ENCODE assay signal across 1 cellular context in genomic region chr6:149450679-149451360, GRCh38.
TF ChIP-seq lines count a peak whose summit lies in the region.

No MANE protein-coding gene starts in this region.

TF ChIP-seq in GM23338, 12 proteins besides CTCF, POLR2A, EP300 and RAD21 (continued from another document):
- TF ChIP-seq REST (IDR thresholded peaks at IDR 0.05; ENCODE audit: unreplicated experiment) (no peak), STAT1 (IDR thresholded peaks at IDR 0.05; ENCODE audit: unreplicated experiment) (no peak), NANOG (IDR thresholded peaks at IDR 0.05; ENCODE audit: borderline replicate concordance) (no peak), EZH2phosphoT487 (IDR thresholded peaks at IDR 0.05; ENCODE audit: unreplicated experiment) (no peak), EZH2 (IDR thresholded peaks at IDR 0.05; ENCODE audit: low read depth, unreplicated experiment) (no peak), CREB1 (CRISPR knock-in tag; IDR thresholded peaks at IDR 0.05; ENCODE audit: low read depth) (no peak), ZNF331 (CRISPR knock-in tag; IDR thresholded peaks at IDR 0.05; ENCODE audit: low read depth) (no peak), ZNF114 (CRISPR knock-in tag; IDR thresholded peaks at IDR 0.05) (no peak), POLR2AphosphoS5 (IDR thresholded peaks at IDR 0.05; ENCODE audit: low read depth) (no peak), JUNB (IDR thresholded peaks at IDR 0.05; ENCODE audit: unreplicated experiment) (no peak)
TF ChIP-seq in GM23338: peak in this region for 0.
